In the genomic region with DNA sequence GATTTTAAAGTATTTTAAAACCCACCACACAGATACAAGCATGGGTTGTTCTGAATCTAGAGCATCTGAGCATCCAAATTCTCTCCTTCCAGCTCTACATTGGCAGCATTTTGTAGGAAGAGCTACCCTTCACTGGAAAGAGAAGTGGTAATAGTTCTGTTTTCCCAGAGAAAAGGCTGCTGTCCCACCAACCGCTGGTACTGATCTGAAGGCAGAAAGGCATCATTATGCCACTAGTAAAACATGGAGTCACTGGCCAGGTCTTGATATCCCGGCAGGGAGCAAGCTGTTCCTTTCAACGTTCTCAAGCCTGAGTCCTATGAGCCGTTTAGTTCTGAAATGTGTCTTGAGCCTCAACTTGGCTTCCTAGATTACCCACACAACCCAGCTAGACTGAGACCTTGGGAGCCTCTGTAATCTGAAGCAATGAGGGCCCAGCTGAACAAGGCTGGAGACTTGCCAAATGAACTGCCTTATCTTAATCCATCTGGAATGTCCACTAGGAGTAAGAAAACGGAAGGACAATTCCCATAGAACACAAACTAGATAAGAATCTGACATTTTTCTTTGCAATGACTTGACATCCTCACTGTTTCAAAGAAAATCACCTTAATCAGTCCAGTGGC, we compare ENCODE assay signal across 3 cellular contexts.
TF ChIP-seq lines count a peak whose summit lies in the region.

No MANE protein-coding gene starts in this region.

TF ChIP-seq in HepG2, 621 proteins besides CTCF, POLR2A, EP300 and RAD21:
- no peak for TF ChIP-seq TSC22D2 (CRISPR knock-in tag; IDR thresholded peaks at IDR 0.05; ENCODE audit: borderline replicate concordance)
- TF ChIP-seq FOXO1 (CRISPR knock-in tag; IDR thresholded peaks at IDR 0.05): no peak
- no peak for TF ChIP-seq SOX13 (IDR thresholded peaks at IDR 0.05)
- 0 out of 4 replicates have a peak, but pooled peaks of 1 of the 2 experiments have one; percentile 11 for TF ChIP-seq SOX13 (CRISPR knock-in tag; conservative IDR thresholded peaks at IDR 0.05 in 1 of 2, IDR thresholded peaks at IDR 0.05 in 1 of 2)
- TF ChIP-seq, protein P1, sequence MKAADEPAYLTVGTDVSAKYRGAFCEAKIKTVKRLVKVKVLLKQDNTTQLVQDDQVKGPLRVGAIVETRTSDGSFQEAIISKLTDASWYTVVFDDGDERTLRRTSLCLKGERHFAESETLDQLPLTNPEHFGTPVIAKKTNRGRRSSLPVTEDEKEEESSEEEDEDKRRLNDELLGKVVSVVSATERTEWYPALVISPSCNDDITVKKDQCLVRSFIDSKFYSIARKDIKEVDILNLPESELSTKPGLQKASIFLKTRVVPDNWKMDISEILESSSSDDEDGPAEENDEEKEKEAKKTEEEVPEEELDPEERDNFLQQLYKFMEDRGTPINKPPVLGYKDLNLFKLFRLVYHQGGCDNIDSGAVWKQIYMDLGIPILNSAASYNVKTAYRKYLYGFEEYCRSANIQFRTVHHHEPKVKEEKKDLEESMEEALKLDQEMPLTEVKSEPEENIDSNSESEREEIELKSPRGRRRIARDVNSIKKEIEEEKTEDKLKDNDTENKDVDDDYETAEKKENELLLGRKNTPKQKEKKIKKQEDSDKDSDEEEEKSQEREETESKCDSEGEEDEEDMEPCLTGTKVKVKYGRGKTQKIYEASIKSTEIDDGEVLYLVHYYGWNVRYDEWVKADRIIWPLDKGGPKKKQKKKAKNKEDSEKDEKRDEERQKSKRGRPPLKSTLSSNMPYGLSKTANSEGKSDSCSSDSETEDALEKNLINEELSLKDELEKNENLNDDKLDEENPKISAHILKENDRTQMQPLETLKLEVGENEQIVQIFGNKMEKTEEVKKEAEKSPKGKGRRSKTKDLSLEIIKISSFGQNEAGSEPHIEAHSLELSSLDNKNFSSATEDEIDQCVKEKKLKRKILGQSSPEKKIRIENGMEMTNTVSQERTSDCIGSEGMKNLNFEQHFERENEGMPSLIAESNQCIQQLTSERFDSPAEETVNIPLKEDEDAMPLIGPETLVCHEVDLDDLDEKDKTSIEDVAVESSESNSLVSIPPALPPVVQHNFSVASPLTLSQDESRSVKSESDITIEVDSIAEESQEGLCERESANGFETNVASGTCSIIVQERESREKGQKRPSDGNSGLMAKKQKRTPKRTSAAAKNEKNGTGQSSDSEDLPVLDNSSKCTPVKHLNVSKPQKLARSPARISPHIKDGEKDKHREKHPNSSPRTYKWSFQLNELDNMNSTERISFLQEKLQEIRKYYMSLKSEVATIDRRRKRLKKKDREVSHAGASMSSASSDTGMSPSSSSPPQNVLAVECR (CRISPR knock-in tag; IDR thresholded peaks at IDR 0.05; ENCODE audit: borderline replicate concordance): no peak
- TF ChIP-seq ZNF3 (CRISPR knock-in tag; IDR thresholded peaks at IDR 0.05): no peak
- no peak for TF ChIP-seq ZNF33B (CRISPR knock-in tag; IDR thresholded peaks at IDR 0.05)
- TF ChIP-seq, protein P2, sequence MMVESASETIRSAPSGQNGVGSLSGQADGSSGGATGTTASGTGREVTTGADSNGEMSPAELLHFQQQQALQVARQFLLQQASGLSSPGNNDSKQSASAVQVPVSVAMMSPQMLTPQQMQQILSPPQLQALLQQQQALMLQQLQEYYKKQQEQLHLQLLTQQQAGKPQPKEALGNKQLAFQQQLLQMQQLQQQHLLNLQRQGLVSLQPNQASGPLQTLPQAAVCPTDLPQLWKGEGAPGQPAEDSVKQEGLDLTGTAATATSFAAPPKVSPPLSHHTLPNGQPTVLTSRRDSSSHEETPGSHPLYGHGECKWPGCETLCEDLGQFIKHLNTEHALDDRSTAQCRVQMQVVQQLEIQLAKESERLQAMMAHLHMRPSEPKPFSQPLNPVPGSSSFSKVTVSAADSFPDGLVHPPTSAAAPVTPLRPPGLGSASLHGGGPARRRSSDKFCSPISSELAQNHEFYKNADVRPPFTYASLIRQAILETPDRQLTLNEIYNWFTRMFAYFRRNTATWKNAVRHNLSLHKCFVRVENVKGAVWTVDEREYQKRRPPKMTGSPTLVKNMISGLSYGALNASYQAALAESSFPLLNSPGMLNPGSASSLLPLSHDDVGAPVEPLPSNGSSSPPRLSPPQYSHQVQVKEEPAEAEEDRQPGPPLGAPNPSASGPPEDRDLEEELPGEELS (CRISPR knock-in tag; IDR thresholded peaks at IDR 0.05): no peak

TF ChIP-seq in Ishikawa, 13 proteins besides CTCF, POLR2A, EP300 and RAD21:
- TF ChIP-seq TEAD4 (IDR thresholded peaks at IDR 0.05) (no peak), NFIC (IDR thresholded peaks at IDR 0.05) (no peak), EGR1 (IDR thresholded peaks at IDR 0.05) (no peak), ZBTB7A (IDR thresholded peaks at IDR 0.05; ENCODE audit: low read depth) (no peak)
- TF ChIP-seq, protein P3, sequence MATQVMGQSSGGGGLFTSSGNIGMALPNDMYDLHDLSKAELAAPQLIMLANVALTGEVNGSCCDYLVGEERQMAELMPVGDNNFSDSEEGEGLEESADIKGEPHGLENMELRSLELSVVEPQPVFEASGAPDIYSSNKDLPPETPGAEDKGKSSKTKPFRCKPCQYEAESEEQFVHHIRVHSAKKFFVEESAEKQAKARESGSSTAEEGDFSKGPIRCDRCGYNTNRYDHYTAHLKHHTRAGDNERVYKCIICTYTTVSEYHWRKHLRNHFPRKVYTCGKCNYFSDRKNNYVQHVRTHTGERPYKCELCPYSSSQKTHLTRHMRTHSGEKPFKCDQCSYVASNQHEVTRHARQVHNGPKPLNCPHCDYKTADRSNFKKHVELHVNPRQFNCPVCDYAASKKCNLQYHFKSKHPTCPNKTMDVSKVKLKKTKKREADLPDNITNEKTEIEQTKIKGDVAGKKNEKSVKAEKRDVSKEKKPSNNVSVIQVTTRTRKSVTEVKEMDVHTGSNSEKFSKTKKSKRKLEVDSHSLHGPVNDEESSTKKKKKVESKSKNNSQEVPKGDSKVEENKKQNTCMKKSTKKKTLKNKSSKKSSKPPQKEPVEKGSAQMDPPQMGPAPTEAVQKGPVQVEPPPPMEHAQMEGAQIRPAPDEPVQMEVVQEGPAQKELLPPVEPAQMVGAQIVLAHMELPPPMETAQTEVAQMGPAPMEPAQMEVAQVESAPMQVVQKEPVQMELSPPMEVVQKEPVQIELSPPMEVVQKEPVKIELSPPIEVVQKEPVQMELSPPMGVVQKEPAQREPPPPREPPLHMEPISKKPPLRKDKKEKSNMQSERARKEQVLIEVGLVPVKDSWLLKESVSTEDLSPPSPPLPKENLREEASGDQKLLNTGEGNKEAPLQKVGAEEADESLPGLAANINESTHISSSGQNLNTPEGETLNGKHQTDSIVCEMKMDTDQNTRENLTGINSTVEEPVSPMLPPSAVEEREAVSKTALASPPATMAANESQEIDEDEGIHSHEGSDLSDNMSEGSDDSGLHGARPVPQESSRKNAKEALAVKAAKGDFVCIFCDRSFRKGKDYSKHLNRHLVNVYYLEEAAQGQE (IDR thresholded peaks at IDR 0.05; ENCODE audit: low read depth): peak; percentile 42; the same call in 1 of the 2 replicates

TF ChIP-seq in K562, 482 proteins besides CTCF, POLR2A, EP300 and RAD21:
- TF ChIP-seq BCOR (IDR thresholded peaks at IDR 0.05) (no peak), WHSC1 (IDR thresholded peaks at IDR 0.05; ENCODE audit: low read length) (no peak), SOX6 (IDR thresholded peaks at IDR 0.05) (peak; percentile 73; the same call in 1 of the 2 replicates), ILF3 (IDR thresholded peaks at IDR 0.05; ENCODE audit: borderline replicate concordance) (no peak), MAFG (tag; conservative IDR thresholded peaks at IDR 0.05) (0 out of 2 replicates have a peak, but pooled peaks have one; percentile 6), ZNF77 (CRISPR knock-in tag; IDR thresholded peaks at IDR 0.05) (no peak), MAFF (IDR thresholded peaks at IDR 0.05; ENCODE audit: low read length) (no peak), TEAD1 (CRISPR knock-in tag; IDR thresholded peaks at IDR 0.05) (0 out of 4 replicates have a peak, but pooled peaks of 1 of the 2 experiments have one; percentile 58), CEBPG (CRISPR knock-in tag; IDR thresholded peaks at IDR 0.05) (no peak), CEBPG (tag; conservative IDR thresholded peaks at IDR 0.05 in 1 of 2, IDR thresholded peaks at IDR 0.05 in 1 of 2) (0 out of 4 replicates have a peak, but pooled peaks of 1 of the 2 experiments have one; percentile 7), NFIC (IDR thresholded peaks at IDR 0.05) (peak; percentile 70), NCOR1 (IDR thresholded peaks at IDR 0.05) (no peak), BDP1 (IDR thresholded peaks at IDR 0.05; ENCODE audit: insufficient read depth, insufficient read length) (no peak), SRF (CRISPR knock-in tag; IDR thresholded peaks at IDR 0.05) (no peak), ZNF696 (CRISPR knock-in tag; conservative IDR thresholded peaks at IDR 0.05) (no peak), TBL1XR1 (IDR thresholded peaks at IDR 0.05; ENCODE audit: low read length in 2 of 2) (no peak), ARID1B (IDR thresholded peaks at IDR 0.05) (peak; percentile 34), NFE2 (IDR thresholded peaks at IDR 0.05; ENCODE audit: low read depth) (peak; percentile 6; the same call in 1 of the 2 replicates), ZNF76 (CRISPR knock-in tag; IDR thresholded peaks at IDR 0.05; ENCODE audit: borderline replicate concordance) (no peak), C11orf30 (IDR thresholded peaks at IDR 0.05; ENCODE audit: low read depth) (no peak), RNF2 (IDR thresholded peaks at IDR 0.05) (no peak), SIN3B (IDR thresholded peaks at IDR 0.05; ENCODE audit: low read depth) (no peak), ZNF589 (CRISPR knock-in tag; IDR thresholded peaks at IDR 0.05; ENCODE audit: low read depth) (no peak), SMARCE1 (IDR thresholded peaks at IDR 0.05) (no peak), TEAD4 (IDR thresholded peaks at IDR 0.05; ENCODE audit: low read length) (peak; percentile 25; the same call in 1 of the 2 replicates), TEAD4 (CRISPR knock-in tag; IDR thresholded peaks at IDR 0.05; ENCODE audit: borderline replicate concordance) (no peak), MEIS2 (IDR thresholded peaks at IDR 0.05; ENCODE audit: partially characterized antibody) (peak; percentile 30)
- TF ChIP-seq, protein P4, sequence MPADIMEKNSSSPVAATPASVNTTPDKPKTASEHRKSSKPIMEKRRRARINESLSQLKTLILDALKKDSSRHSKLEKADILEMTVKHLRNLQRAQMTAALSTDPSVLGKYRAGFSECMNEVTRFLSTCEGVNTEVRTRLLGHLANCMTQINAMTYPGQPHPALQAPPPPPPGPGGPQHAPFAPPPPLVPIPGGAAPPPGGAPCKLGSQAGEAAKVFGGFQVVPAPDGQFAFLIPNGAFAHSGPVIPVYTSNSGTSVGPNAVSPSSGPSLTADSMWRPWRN (IDR thresholded peaks at IDR 0.05; ENCODE audit: low read depth): 0 out of 2 replicates have a peak, but pooled peaks have one; percentile 20
